In genomic region chr20:6768228-6769185, GRCh38 we compare ENCODE assay signal across 9 cellular contexts. TPM values are rescaled to one million over a fixed set of nuclear protein-coding genes. Genes with fewer than 3 reads are reported as not detected.
DNase-seq lines count a peak whose midpoint lies in the region; ATAC-seq, FAIRE-seq and TF ChIP-seq lines count a peak whose summit lies in the region.
"Had no signal": no experiment of that assay in that cellular context is flagged by ENCODE, and none has a peak within 500 bp of the region (broad histone marks: within the 10 kb centered on the region; RNA-seq: fewer than 3 reads in every experiment).

No MANE protein-coding gene starts in this region.

- no peaks in the 10 kb centered on the region for H3K4me1 ChIP-seq in PC-9 (replicated peaks; ENCODE audit: insufficient read depth)

- ATAC-seq in CD4-positive, alpha-beta T cell (ENCODE audit: poor library complexity), result no peak

- H3K36me3 ChIP-seq in PC-9 (ENCODE audit: low read depth), result no peaks in the 10 kb centered on the region

- peaks cover 69% of the 10 kb centered on the region for H3K27me3 Mint-ChIP-seq in CD4-positive, alpha-beta T cell

- peak; percentile 66 for DNase-seq in NCI-H748 (lab: John Stamatoyannopoulos, UW; ENCODE audit: unreplicated experiment)
- DNase-seq in NCI-H748 treated with DMSO at 0.1 percent for 48 hours (lab: John Stamatoyannopoulos, UW), result no peak
- no peak for DNase-seq in PC-9
- DNase-seq in frontal cortex (ENCODE audit: low spot score in 2 of 2), result peak; percentile 22 to 39
- peak; percentile 53 for DNase-seq in occipital lobe (lab: John Stamatoyannopoulos, UW)
- DNase-seq in H54 (ENCODE audit: insufficient read length, low spot score), result no peak
- DNase-seq in CD4-positive, alpha-beta T cell, result no peak
- no peak for DNase-seq in cortex of kidney (lab: John Stamatoyannopoulos, UW)
- DNase-seq: DND-41 had no signal

- no peaks in the 10 kb centered on the region; the same call in 1 of the 2 replicates for H3K27me3 ChIP-seq in PC-9 (ENCODE audit: insufficient read depth, low read depth)
- H3K27me3 ChIP-seq in CD4-positive, alpha-beta T cell (ENCODE audit: control insufficient read depth, insufficient read depth, low read length), result peaks cover 47% of the 10 kb centered on the region

- no TSS peak for BruUV-seq in PC-9 (replicated peaks; lab: Mats Ljungman, UMichigan)

- no peaks in the 10 kb centered on the region for H3K4me1 Mint-ChIP-seq in CD4-positive, alpha-beta T cell (ENCODE audit: low read depth)

- FAIRE-seq in frontal cortex (lab: Jason Lieb, UNC) (no peak), H54 (lab: Jason Lieb, UNC) (no peak)

- H3K4me3 Mint-ChIP-seq in CD4-positive, alpha-beta T cell, result no peak overlapping the region

- H4K20me1 ChIP-seq in PC-9 (ENCODE audit: insufficient read depth), result no peaks in the 10 kb centered on the region

- no peak overlapping the region for H3K27ac Mint-ChIP-seq in CD4-positive, alpha-beta T cell

- no peaks in the 10 kb centered on the region for H3K79me2 ChIP-seq in PC-9 (ENCODE audit: low read depth)

- H3K9me2 ChIP-seq in PC-9 (ENCODE audit: insufficient read depth), result no peaks in the 10 kb centered on the region; the same call in 1 of the 2 replicates

- no peaks in the 10 kb centered on the region for H3K9me3 Mint-ChIP-seq in CD4-positive, alpha-beta T cell

- TF ChIP-seq CTCF in PC-9 (conservative IDR thresholded peaks at IDR 0.05), result no peak
- no peak for TF ChIP-seq CTCF in CD4-positive, alpha-beta T cell (IDR thresholded peaks at IDR 0.05)

- 0 out of 2 replicates have a peak, but pooled peaks cover 4% of the 10 kb centered on the region for H3F3A ChIP-seq in PC-9 (ENCODE audit: insufficient read depth, low read depth)

- H3K27ac ChIP-seq in PC-9, result no peak overlapping the region
- H3K27ac ChIP-seq in CD4-positive, alpha-beta T cell (ENCODE audit: low read depth, low read length), result no peak overlapping the region

- intact Hi-C loops in PC-9 (cut with micrococcal nuclease; ENCODE audit: unreplicated experiment), result loop anchor here (5.0 to 10.0 kb wide), 4 partner anchors 516 to 1956 kb away; no protein-coding TSS in a partner anchor
- intact Hi-C loops in CD4-positive, alpha-beta T cell (cut with DNase I, micrococcal nuclease), result loop anchor here in 1 of 2 experiments (10.0 kb wide), 1 partner anchor 1956 kb away; no protein-coding TSS in a partner anchor

- H3K4me3 ChIP-seq in PC-9, result no peak overlapping the region; the same call in 1 of the 2 replicates

- TF ChIP-seq POLR2A in H54 (IDR thresholded peaks at IDR 0.05; ENCODE audit: low read depth, low read length), result no peak

- H2AFZ ChIP-seq in PC-9, result no peak overlapping the region

- no peaks in the 10 kb centered on the region for H3K36me3 Mint-ChIP-seq in CD4-positive, alpha-beta T cell (ENCODE audit: low read depth)

- H3K9me3 ChIP-seq in PC-9 (ENCODE audit: insufficient read depth, low read depth), result no peaks in the 10 kb centered on the region
- H3K9me3 ChIP-seq in CD4-positive, alpha-beta T cell (ENCODE audit: control insufficient read depth, low read length), result no peaks in the 10 kb centered on the region

- CTCF ChIA-PET in PC-9 (lab: Charles Lee), result no interaction called here
- CTCF ChIA-PET in CD4-positive, alpha-beta T cell (lab: Charles Lee), result no interaction called here

- H3K4me2 ChIP-seq in PC-9, result peak overlapping the region; percentile 28; the same call in 1 of the 2 replicates

- POLR2A ChIA-PET in PC-9 (lab: Charles Lee; ENCODE audit: unreplicated experiment), result no interaction called here
- POLR2A ChIA-PET in CD4-positive, alpha-beta T cell (lab: Charles Lee), result no interaction called here

RNA-seq across cellular contexts. Expression of gene BMP2, which starts 1.0 kb away (rescaled TPM):
- total RNA-seq in PC-9 (2021) (not detected in 2 replicates), frontal cortex (5.7 TPM), occipital lobe (5.3 TPM)
- not detected for total RNA-seq in CD4-positive, alpha-beta T cell

Comparison
In these comparisons a context has a peak if more than half of its experiments do, and no peak if none do; other contexts are left out.
1. DNase-seq: peak in NCI-H748 (single experiment), frontal cortex (2 of 2) and occipital lobe (single experiment); none in NCI-H748 treated with DMSO at 0.1 percent for 48 hours (single experiment), PC-9 (0 of 2), H54 (single experiment), CD4-positive, alpha-beta T cell (0 of 10) and cortex of kidney (single experiment).